In genomic region chr14:74501135-74501614, GRCh38 we compare ENCODE assay signal across 7 cellular contexts. TPM values are rescaled to one million over a fixed set of nuclear protein-coding genes. Genes with fewer than 3 reads are reported as not detected.
DNase-seq lines count a peak whose midpoint lies in the region; TF ChIP-seq lines count a peak whose summit lies in the region.

No MANE protein-coding gene starts in this region.

- H3K4me3 ChIP-seq in GM12875 (ENCODE audit: low read depth, low read length) = no peak overlapping the region
- H3K4me3 ChIP-seq in coronary artery = no peak overlapping the region
- H3K4me3 ChIP-seq in lower leg skin (ENCODE audit: low read depth, poor library complexity, severe bottlenecking) = no peak overlapping the region

- H3K27ac ChIP-seq in coronary artery = peak overlapping the region in 1 of 2 donors; percentile 60

- DNase-seq in NCI-H446 (lab: John Stamatoyannopoulos, UW) (peak; percentile 63 to 78), coronary artery (ENCODE audit: low spot score) (peak; percentile 75), lower leg skin (ENCODE audit: low spot score in 2 of 2) (peak; percentile 57 to 92), activated gamma-delta T cell (lab: John Stamatoyannopoulos, UW) (no peak), SW480 (ENCODE audit: low spot score) (no peak)
- no peak for DNase-seq in activated CD4-positive, CD25-positive, alpha-beta regulatory T cell treated with anti-CD3 and anti-CD28 coated beads, Interleukin-2, amount 50 U/mL, for 72 hours

- WGBS in lower leg skin, 2 donors = 33 to 49% methylated on average over 16 of the region's 16 CpGs

- TF ChIP-seq CTCF in GM12875 (IDR thresholded peaks at IDR 0.05; ENCODE audit: borderline replicate concordance, insufficient read depth, low read depth, low read length) (0 out of 2 replicates have a peak, but pooled peaks have one; percentile 19), coronary artery (IDR thresholded peaks at IDR 0.05) (peak; percentile 57), lower leg skin (IDR thresholded peaks at IDR 0.05) (no peak)

- TF ChIP-seq POLR2A in lower leg skin (IDR thresholded peaks at IDR 0.05) = no peak

- intact Hi-C loops in lower leg skin (cut with DNase I; ENCODE audit: low total_unique reads) = loop anchor here (10.0 kb wide), 1 partner anchor 104 kb away; no protein-coding TSS in a partner anchor

RNA-seq across cellular contexts. Expression of gene ISCA2, which starts 7.6 kb away (rescaled TPM):
- 10 to 100 TPM in 3 of 4 donors, 1 to 10 TPM in 1; 4.1 to 14.4 (median 12.4) TPM for total RNA-seq in lower leg skin

RNA-seq across cellular contexts. Expression of gene NPC2, which starts 8.1 kb away (rescaled TPM):
- 100 to 1,000 TPM; 229 to 483 (median 297) TPM for total RNA-seq in lower leg skin

Comparison
In these comparisons a context has a peak if more than half of its experiments do, and no peak if none do; other contexts are left out.
1. CTCF ChIP-seq: peak in GM12875 (single experiment) and coronary artery (single experiment); none in lower leg skin (0 of 3).
2. DNase-seq: peak in NCI-H446 (2 of 2), coronary artery (single experiment) and lower leg skin (2 of 2); none in activated gamma-delta T cell (single experiment), activated CD4-positive, CD25-positive, alpha-beta regulatory T cell treated with anti-CD3 and anti-CD28 coated beads, Interleukin-2, amount 50 U/mL, for 72 hours (single experiment) and SW480 (single experiment).